28 cellular contexts compared by ENCODE assay signal in the genomic region with DNA sequence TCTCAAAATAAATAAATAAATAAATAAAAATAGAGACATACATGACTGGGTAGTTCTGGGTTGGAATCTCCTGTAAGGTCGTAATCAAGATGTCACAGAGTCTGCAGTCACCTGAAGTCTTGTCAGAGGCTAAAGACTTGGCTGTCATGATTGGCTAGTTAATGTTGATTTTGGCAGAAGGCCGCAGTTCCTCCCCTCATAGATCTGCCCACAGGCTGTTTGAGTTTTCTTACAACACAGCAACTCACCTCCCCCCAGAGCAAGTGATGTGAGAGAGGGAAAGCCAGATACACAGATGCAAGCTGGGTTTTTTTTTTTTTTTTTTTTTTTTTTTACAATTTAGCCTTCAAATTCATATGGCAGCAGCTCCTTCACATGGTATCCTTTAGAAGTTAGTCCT. TPM values are rescaled to one million over a fixed set of nuclear protein-coding genes. Genes with fewer than 3 reads are reported as not detected.
"Had no signal": no experiment of that assay in that cellular context is flagged by ENCODE, and none has a peak within 500 bp of the region (broad histone marks: within the 10 kb centered on the region; RNA-seq: fewer than 3 reads in every experiment).

No MANE protein-coding gene starts in this region.

- H3K9me3 ChIP-seq: gastroesophageal sphincter, mucosa of descending colon, neutrophil, suprapubic skin, transverse colon, upper lobe of right lung, uterus had no signal

- H3K27me3 ChIP-seq: dorsolateral prefrontal cortex, gastroesophageal sphincter, heart left ventricle, hepatocyte, left lung, neutrophil, suprapubic skin, transverse colon, upper lobe of right lung, uterus had no signal

- H3K4me1 Mint-ChIP-seq: mesothelial cell of epicardium; neural crest cell; stimulated activated naive CD8-positive, alpha-beta T cell treated with anti-CD3 and anti-CD28 coated beads, Interleukin-15, amount 100 ng/mL, for 72 hours had no signal

- H3K4me3 Mint-ChIP-seq: mesothelial cell of epicardium; naive B cell; natural killer cell treated with Interleukin-12 subunit alpha and Interleukin-12 subunit beta and Interleukin-15 and Interleukin-18, amount 100 ng/mL, for 72 hours; neural crest cell; stimulated activated naive CD8-positive, alpha-beta T cell treated with anti-CD3 and anti-CD28 coated beads, Interleukin-15, amount 100 ng/mL, for 72 hours had no signal

- H3K9me3 Mint-ChIP-seq: stimulated activated naive CD8-positive, alpha-beta T cell treated with anti-CD3 and anti-CD28 coated beads, Interleukin-15, amount 100 ng/mL, for 72 hours had no signal

- H3K27me3 Mint-ChIP-seq: progenitor cell of endocrine pancreas; stimulated activated naive CD8-positive, alpha-beta T cell treated with anti-CD3 and anti-CD28 coated beads, Interleukin-15, amount 100 ng/mL, for 72 hours had no signal

- H3K27ac ChIP-seq: dorsolateral prefrontal cortex, gastroesophageal sphincter, heart left ventricle, hepatocyte, left lung, neutrophil, parathyroid adenoma, suprapubic skin, transverse colon, upper lobe of right lung, uterus had no signal

- H2AFZ ChIP-seq: hepatocyte, parathyroid adenoma had no signal

- H3K4me3 ChIP-seq: dorsolateral prefrontal cortex, gastroesophageal sphincter, heart left ventricle, hepatocyte, left lung, mucosa of descending colon, smooth muscle cell, suprapubic skin, transverse colon, upper lobe of right lung, uterus had no signal

- H3K4me1 ChIP-seq: gastroesophageal sphincter, heart left ventricle, left lung, parathyroid adenoma, suprapubic skin, transverse colon, upper lobe of right lung, uterus had no signal

- DNase-seq: dorsolateral prefrontal cortex; effector CD4-positive, alpha-beta T cell; foreskin fibroblast; heart left ventricle; kidney; left lung; mesenchymal stem cell; mucosa of descending colon; naive B cell; stimulated activated CD4-positive, alpha-beta T cell treated with anti-CD3 and anti-CD28 coated beads, Interleukin-12 subunit alpha, Interleukin-12 subunit beta, amount 100 ng/mL, for 4 hours; stimulated activated CD4-positive, alpha-beta T cell treated with anti-CD3 and anti-CD28 coated beads, Interleukin-1b, Interleukin-23, amount 100 ng/mL, for 48 hours; stimulated activated CD4-positive, alpha-beta T cell treated with anti-CD3 and anti-CD28 coated beads, Interleukin-4, amount 100 ng/mL, for 1 hour; stimulated activated CD8-positive, alpha-beta memory T cell treated with anti-CD3 and anti-CD28 coated beads, Interleukin-4, amount 100 ng/mL, for 48 hours; stimulated activated naive CD4-positive, alpha-beta T cell; stimulated activated naive CD8-positive, alpha-beta T cell treated with anti-CD3 and anti-CD28 coated beads, Interleukin-15, amount 100 ng/mL, for 72 hours; transverse colon; upper lobe of right lung; uterus had no signal

- H3K36me3 Mint-ChIP-seq: mesothelial cell of epicardium; naive B cell; natural killer cell treated with Interleukin-12 subunit alpha and Interleukin-12 subunit beta and Interleukin-15 and Interleukin-18, amount 100 ng/mL, for 72 hours had no signal

- H3K9ac ChIP-seq: parathyroid adenoma had no signal

- H3K27ac Mint-ChIP-seq: mesothelial cell of epicardium; natural killer cell treated with Interleukin-12 subunit alpha and Interleukin-12 subunit beta and Interleukin-15 and Interleukin-18, amount 100 ng/mL, for 72 hours; progenitor cell of endocrine pancreas; stimulated activated naive CD8-positive, alpha-beta T cell treated with anti-CD3 and anti-CD28 coated beads, Interleukin-15, amount 100 ng/mL, for 72 hours had no signal

- H3K36me3 ChIP-seq: gastroesophageal sphincter, heart left ventricle, left lung, neutrophil, suprapubic skin, transverse colon, upper lobe of right lung, uterus had no signal

- H3K79me2 ChIP-seq: hepatocyte, parathyroid adenoma had no signal

- H3K4me2 ChIP-seq: hepatocyte, smooth muscle cell had no signal

RNA-seq across cellular contexts. Expression of a gene that starts 36.4 kb away (rescaled TPM):
- total RNA-seq: natural killer cell treated with Interleukin-12 subunit alpha and Interleukin-12 subunit beta and Interleukin-15 and Interleukin-18, amount 100 ng/mL, for 72 hours had no signal
